In the genomic region with DNA sequence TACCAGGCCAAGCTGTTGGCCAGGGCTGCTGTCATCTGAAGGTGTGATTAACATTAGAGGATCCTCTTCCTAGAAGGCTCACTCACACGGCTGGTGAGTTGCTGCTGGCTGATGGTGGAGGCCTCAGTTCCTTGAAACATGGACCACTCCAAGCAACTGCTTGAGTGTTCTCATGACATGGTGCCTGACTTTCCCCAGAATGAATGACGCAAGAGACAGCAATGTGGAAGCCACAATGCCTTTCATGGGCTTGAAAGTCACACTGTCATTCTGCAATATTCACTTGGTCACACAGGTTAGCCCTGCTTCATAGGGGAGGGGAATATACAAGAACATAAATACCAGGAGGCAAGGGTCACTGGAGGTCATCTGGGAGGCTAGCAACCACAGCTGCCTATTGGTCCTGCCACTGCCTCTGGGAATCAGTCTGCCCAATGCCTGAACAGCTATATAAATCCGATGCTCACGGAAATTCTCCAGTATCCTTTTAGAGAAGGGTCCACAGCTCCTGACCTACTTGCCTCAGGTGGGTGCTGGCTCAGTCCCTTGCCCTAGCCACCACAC, we compare ENCODE assay signal across 11 cellular contexts.
DNase-seq lines count a peak whose midpoint lies in the region; ATAC-seq, FAIRE-seq and TF ChIP-seq lines count a peak whose summit lies in the region.
"Had no signal": no experiment of that assay in that cellular context is flagged by ENCODE, and none has a peak within 500 bp of the region (broad histone marks: within the 10 kb centered on the region; RNA-seq: fewer than 3 reads in every experiment).

No MANE protein-coding gene starts in this region.

- no peak overlapping the region for H3K9ac ChIP-seq in HepG2 (ENCODE audit: insufficient read depth, low read depth, low read length)

- no peak overlapping the region for H3K27ac ChIP-seq in HepG2 (ENCODE audit: extremely low read length, insufficient read depth, low read length)
- H3K27ac ChIP-seq in vagina, result peak overlapping the region; percentile 21

- H4K20me1 ChIP-seq in HepG2 (ENCODE audit: insufficient read depth, low read length), result no peaks in the 10 kb centered on the region

- H3K4me1 ChIP-seq in HepG2 (ENCODE audit: insufficient read depth, low read length), result peaks cover 26% of the 10 kb centered on the region
- peaks cover 33% of the 10 kb centered on the region for H3K4me1 ChIP-seq in vagina

- TF ChIP-seq POLR2A in HepG2 (IDR thresholded peaks at IDR 0.05; ENCODE audit: insufficient read depth in 1 of 2, low read depth in 2 of 2, low read length in 2 of 2) (no peak), vagina (IDR thresholded peaks at IDR 0.05) (no peak)

- in situ Hi-C loops in HepG2 (cut with HindIII; ENCODE audit: extremely low pct_ligation_motif_present, low pct_unique_long_range_greater_than_20kb), result loop anchor here (5.0 kb wide), 3 partner anchors 99 to 594 kb away; partner anchors contain the start of gene MAML3

- H3K79me2 ChIP-seq in HepG2 (ENCODE audit: insufficient read depth, low read length), result no peaks in the 10 kb centered on the region

- no TSS peak for BruUV-seq in HepG2 (replicated peaks; lab: Mats Ljungman, UMichigan)

- 75% methylated on average over 2 of the region's 4 CpGs for WGBS in HepG2 (ENCODE audit: low lambda C conversion rate)

- peaks cover 2 to 8% of the 10 kb centered on the region in 2 experiments; a peak in 2 of 5 replicates for H3K27me3 ChIP-seq in HepG2 (ENCODE audit: control insufficient read depth in 1 of 2, insufficient read depth in 2 of 2, low read length in 2 of 2)
- H3K27me3 ChIP-seq in vagina, result no peaks in the 10 kb centered on the region

- intact Hi-C loops in HepG2 (cut with micrococcal nuclease; ENCODE audit: unreplicated experiment), result no loop called here
- intact Hi-C loops in vagina (cut with DNase I), result no loop called here

- no peak for TF ChIP-seq RAD21 in HepG2 (CRISPR knock-in tag; IDR thresholded peaks at IDR 0.05)

- H3K4me3 ChIP-seq in HepG2 (replicated peaks in 1 of 3; ENCODE audit: insufficient read depth in 1 of 3, low read depth in 2 of 3, low read length in 3 of 3) (no peak overlapping the region), vagina (no peak overlapping the region)
- H3K4me3 ChIP-seq: GM12878 had no signal

- H3K9me3 ChIP-seq in HepG2 (ENCODE audit: low read length) (no peaks in the 10 kb centered on the region), vagina (no peaks in the 10 kb centered on the region)

- H3K4me2 ChIP-seq in HepG2 (ENCODE audit: low read depth, low read length), result no peak overlapping the region

- CTCF ChIA-PET in HepG2 (lab: Yijun Ruan, JAX; ENCODE audit: low intra/inter-chr PET ratio, low total read pairs), result no interaction called here

- POLR2A ChIA-PET in HepG2 (lab: Yijun Ruan, JAX), result no interaction called here

- DNase-seq in stimulated activated CD4-positive, alpha-beta T cell treated with anti-CD3 and anti-CD28 coated beads, Interleukin-1b, Interleukin-23, amount 100 ng/mL, for 48 hours, result peak; percentile 35
- DNase-seq in stimulated activated CD4-positive, alpha-beta T cell treated with anti-CD3 and anti-CD28 coated beads, Interleukin-4, amount 100 ng/mL, for 24 hours, result no peak
- DNase-seq in SKM-1 (lab: John Stamatoyannopoulos, UW; ENCODE audit: unreplicated experiment) (peak; percentile 51), HepG2 (ENCODE audit: low spot score) (no peak), vagina (ENCODE audit: extremely low spot score in 2 of 2) (no peak), midbrain (lab: John Stamatoyannopoulos, UW) (no peak), epidermal melanocyte (ENCODE audit: insufficient read length, low spot score) (no peak)
- no peak for DNase-seq in stimulated activated CD4-positive, alpha-beta T cell treated with anti-CD3 and anti-CD28 coated beads, Interleukin-2, amount 100 ng/mL, for 24 hours
- DNase-seq: stimulated activated CD4-positive, alpha-beta T cell treated with anti-CD3 and anti-CD28 coated beads, Interleukin-12 subunit alpha, Interleukin-12 subunit beta, amount 100 ng/mL, for 4 hours had no signal

- no peak for FAIRE-seq in HepG2 (lab: Jason Lieb, UNC)
- FAIRE-seq: endometrium, GM12878 had no signal

- no peak overlapping the region for H2AFZ ChIP-seq in HepG2 (ENCODE audit: low read length)

- ATAC-seq in HepG2, result no peak
- ATAC-seq: GM12878 had no signal

- H3K36me3 ChIP-seq in HepG2 (replicated peaks in 1 of 2; ENCODE audit: control insufficient read depth in 1 of 2, insufficient read depth in 2 of 2, low read length in 2 of 2) (no peaks in the 10 kb centered on the region), vagina (no peaks in the 10 kb centered on the region)

- TF ChIP-seq CTCF in HepG2 (CRISPR knock-in tag; IDR thresholded peaks at IDR 0.05), result no peak
- TF ChIP-seq CTCF in vagina (IDR thresholded peaks at IDR 0.05), result no peak

- TF ChIP-seq EP300 in HepG2 (IDR thresholded peaks at IDR 0.05; ENCODE audit: low read depth in 2 of 2, low read length in 2 of 2), result no peak
- no peak for TF ChIP-seq EP300 in HepG2 (CRISPR knock-in tag; IDR thresholded peaks at IDR 0.05; ENCODE audit: borderline replicate concordance)

TF ChIP-seq in HepG2, 621 proteins besides CTCF, POLR2A, EP300 and RAD21:
- TF ChIP-seq, protein P1, sequence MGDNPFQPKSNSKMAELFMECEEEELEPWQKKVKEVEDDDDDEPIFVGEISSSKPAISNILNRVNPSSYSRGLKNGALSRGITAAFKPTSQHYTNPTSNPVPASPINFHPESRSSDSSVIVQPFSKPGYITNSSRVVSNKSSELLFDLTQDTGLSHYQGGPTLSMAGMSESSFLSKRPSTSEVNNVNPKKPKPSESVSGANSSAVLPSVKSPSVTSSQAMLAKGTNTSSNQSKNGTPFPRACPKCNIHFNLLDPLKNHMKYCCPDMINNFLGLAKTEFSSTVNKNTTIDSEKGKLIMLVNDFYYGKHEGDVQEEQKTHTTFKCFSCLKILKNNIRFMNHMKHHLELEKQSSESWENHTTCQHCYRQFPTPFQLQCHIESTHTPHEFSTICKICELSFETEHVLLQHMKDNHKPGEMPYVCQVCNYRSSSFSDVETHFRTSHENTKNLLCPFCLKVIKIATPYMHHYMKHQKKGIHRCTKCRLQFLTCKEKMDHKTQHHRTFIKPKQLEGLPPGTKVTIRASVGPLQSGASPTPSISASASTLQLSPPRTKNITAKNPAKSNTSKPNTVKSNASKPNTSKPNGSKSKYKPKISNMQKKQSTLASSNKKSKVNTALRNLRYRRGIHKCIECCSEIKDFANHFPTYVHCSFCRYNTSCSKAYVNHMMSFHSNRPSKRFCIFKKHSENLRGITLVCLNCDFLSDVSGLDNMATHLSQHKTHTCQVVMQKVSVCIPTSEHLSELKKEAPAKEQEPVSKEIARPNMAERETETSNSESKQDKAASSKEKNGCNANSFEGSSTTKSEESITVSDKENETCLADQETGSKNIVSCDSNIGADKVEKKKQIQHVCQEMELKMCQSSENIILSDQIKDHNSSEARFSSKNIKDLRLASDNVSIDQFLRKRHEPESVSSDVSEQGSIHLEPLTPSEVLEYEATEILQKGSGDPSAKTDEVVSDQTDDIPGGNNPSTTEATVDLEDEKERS (CRISPR knock-in tag; IDR thresholded peaks at IDR 0.05), result no peak
- TF ChIP-seq ZNF691 (CRISPR knock-in tag; IDR thresholded peaks at IDR 0.05; ENCODE audit: borderline replicate concordance, low read depth) (no peak), ZNF567 (CRISPR knock-in tag; IDR thresholded peaks at IDR 0.05; ENCODE audit: borderline replicate concordance) (no peak), MEIS1 (CRISPR knock-in tag; IDR thresholded peaks at IDR 0.05; ENCODE audit: borderline replicate concordance) (no peak), ZNF607 (CRISPR knock-in tag; IDR thresholded peaks at IDR 0.05; ENCODE audit: borderline replicate concordance) (no peak), EHMT2 (IDR thresholded peaks at IDR 0.05; ENCODE audit: borderline replicate concordance, low read depth, low read length) (no peak), PTBP1 (IDR thresholded peaks at IDR 0.05; ENCODE audit: low read depth, low read length, poor library complexity, severe bottlenecking) (no peak), MZF1 (CRISPR knock-in tag; IDR thresholded peaks at IDR 0.05; ENCODE audit: borderline replicate concordance) (no peak), CEBPB (IDR thresholded peaks at IDR 0.05; ENCODE audit: borderline replicate concordance, low read depth, low read length) (peak; percentile 73; the same call in 1 of the 2 replicates), ZNF816 (CRISPR knock-in tag; IDR thresholded peaks at IDR 0.05; ENCODE audit: borderline replicate concordance) (no peak), MAFG (CRISPR knock-in tag; IDR thresholded peaks at IDR 0.05) (no peak)
- TF ChIP-seq, protein P2, sequence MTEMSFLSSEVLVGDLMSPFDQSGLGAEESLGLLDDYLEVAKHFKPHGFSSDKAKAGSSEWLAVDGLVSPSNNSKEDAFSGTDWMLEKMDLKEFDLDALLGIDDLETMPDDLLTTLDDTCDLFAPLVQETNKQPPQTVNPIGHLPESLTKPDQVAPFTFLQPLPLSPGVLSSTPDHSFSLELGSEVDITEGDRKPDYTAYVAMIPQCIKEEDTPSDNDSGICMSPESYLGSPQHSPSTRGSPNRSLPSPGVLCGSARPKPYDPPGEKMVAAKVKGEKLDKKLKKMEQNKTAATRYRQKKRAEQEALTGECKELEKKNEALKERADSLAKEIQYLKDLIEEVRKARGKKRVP (CRISPR knock-in tag; IDR thresholded peaks at IDR 0.05), result peak in 1 of 2 experiments; percentile 23; a peak in 1 of 4 replicates
- TF ChIP-seq, protein P3, sequence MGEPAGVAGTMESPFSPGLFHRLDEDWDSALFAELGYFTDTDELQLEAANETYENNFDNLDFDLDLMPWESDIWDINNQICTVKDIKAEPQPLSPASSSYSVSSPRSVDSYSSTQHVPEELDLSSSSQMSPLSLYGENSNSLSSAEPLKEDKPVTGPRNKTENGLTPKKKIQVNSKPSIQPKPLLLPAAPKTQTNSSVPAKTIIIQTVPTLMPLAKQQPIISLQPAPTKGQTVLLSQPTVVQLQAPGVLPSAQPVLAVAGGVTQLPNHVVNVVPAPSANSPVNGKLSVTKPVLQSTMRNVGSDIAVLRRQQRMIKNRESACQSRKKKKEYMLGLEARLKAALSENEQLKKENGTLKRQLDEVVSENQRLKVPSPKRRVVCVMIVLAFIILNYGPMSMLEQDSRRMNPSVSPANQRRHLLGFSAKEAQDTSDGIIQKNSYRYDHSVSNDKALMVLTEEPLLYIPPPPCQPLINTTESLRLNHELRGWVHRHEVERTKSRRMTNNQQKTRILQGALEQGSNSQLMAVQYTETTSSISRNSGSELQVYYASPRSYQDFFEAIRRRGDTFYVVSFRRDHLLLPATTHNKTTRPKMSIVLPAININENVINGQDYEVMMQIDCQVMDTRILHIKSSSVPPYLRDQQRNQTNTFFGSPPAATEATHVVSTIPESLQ (CRISPR knock-in tag; conservative IDR thresholded peaks at IDR 0.05), result no peak
TF ChIP-seq in HepG2: peak in this region for 2.

Comparison
In these comparisons a context has a peak if more than half of its experiments do, and no peak if none do; other contexts are left out.
1. DNase-seq: peak in stimulated activated CD4-positive, alpha-beta T cell treated with anti-CD3 and anti-CD28 coated beads, Interleukin-1b, Interleukin-23, amount 100 ng/mL, for 48 hours (single experiment) and SKM-1 (single experiment); none in stimulated activated CD4-positive, alpha-beta T cell treated with anti-CD3 and anti-CD28 coated beads, Interleukin-4, amount 100 ng/mL, for 24 hours (single experiment), HepG2 (single experiment), vagina (0 of 2), midbrain (single experiment), epidermal melanocyte (single experiment) and stimulated activated CD4-positive, alpha-beta T cell treated with anti-CD3 and anti-CD28 coated beads, Interleukin-2, amount 100 ng/mL, for 24 hours (0 of 2).